ENCODE assay signal across 21 cellular contexts in genomic region chr10:131975796-131976195, GRCh38. TPM values are rescaled to one million over a fixed set of nuclear protein-coding genes. Genes with fewer than 3 reads are reported as not detected.
A peak's percentile ranks its signal among the peaks of the same experiment; 100 is the strongest.
DNase-seq lines count a peak whose midpoint lies in the region; ATAC-seq, FAIRE-seq and TF ChIP-seq lines count a peak whose summit lies in the region.
"Had no signal": no experiment of that assay in that cellular context is flagged by ENCODE, and none has a peak within 500 bp of the region (broad histone marks: within the 10 kb centered on the region; RNA-seq: fewer than 3 reads in every experiment).

No MANE protein-coding gene starts in this region.

- peaks cover 77% of the 10 kb centered on the region for H3K4me1 ChIP-seq in CD4-positive, alpha-beta memory T cell (ENCODE audit: insufficient read depth, low read length)
- peaks cover 44 to 57% (median 52%) of the 10 kb centered on the region in 4 donors for H3K4me1 ChIP-seq in esophagus muscularis mucosa

- no peak for DNase-seq in activated naive CD4-positive, alpha-beta T cell treated with anti-CD3 and anti-CD28 coated beads for 36 hours
- no peak for DNase-seq in activated naive CD4-positive, alpha-beta T cell treated with anti-CD3 and anti-CD28 coated beads, Interleukin-2, amount 50 U/mL, for 72 hours (ENCODE audit: low spot score in 2 of 2)
- no peak for DNase-seq in CD4-positive, alpha-beta memory T cell
- no peak for DNase-seq in activated T-helper 1 cell treated with anti-CD3 and anti-CD28 coated beads, Interleukin-12 subunit alpha, Interleukin-12 subunit beta, Interleukin-2, Interleukin-4 antibody, amounts not matched to agents 30 ng/mL and 10 ng/mL and 1 ng/mL, durations not matched to agents 14 hours and 24 hours and 36 hours (ENCODE audit: low spot score)
- DNase-seq in sciatic nerve (ENCODE audit: low spot score) (peak; percentile 26), esophagus muscularis mucosa (ENCODE audit: extremely low spot score) (no peak), RCC 7860 (ENCODE audit: low spot score) (no peak), C1 segment of cervical spinal cord (lab: John Stamatoyannopoulos, UW) (no peak)
- DNase-seq: ACHN; activated T-cell treated with anti-CD3 and anti-CD28 coated beads, Interleukin-2, amount 50 U/mL, for 4 hours; DMS 273 treated with DMSO at 0.1 percent for 48 hours; kidney glomerular epithelial cell; NCI-H2029; NCI-H226; PC-3; SIG-M5; stimulated activated CD4-positive, alpha-beta T cell treated with anti-CD3 and anti-CD28 coated beads, Interleukin-15, amount 100 ng/mL, for 24 hours had no signal

- peak overlapping the region; percentile 5 for H3K27ac Mint-ChIP-seq in activated naive CD4-positive, alpha-beta T cell treated with anti-CD3 and anti-CD28 coated beads for 36 hours
- peak overlapping the region in 1 of 2 donors; percentile 5 for H3K27ac Mint-ChIP-seq in activated naive CD4-positive, alpha-beta T cell treated with anti-CD3 and anti-CD28 coated beads, Interleukin-2, amount 50 U/mL, for 72 hours
- peak overlapping the region in 6 of 7 donors; percentile 33 to 86 (median 62) for H3K27ac Mint-ChIP-seq in CD4-positive, alpha-beta memory T cell
- peak overlapping the region; percentile 20 for H3K27ac Mint-ChIP-seq in activated T-helper 1 cell treated with anti-CD3 and anti-CD28 coated beads, Interleukin-12 subunit alpha, Interleukin-12 subunit beta, Interleukin-2, Interleukin-4 antibody, amounts not matched to agents 30 ng/mL and 10 ng/mL and 1 ng/mL, durations not matched to agents 14 hours and 24 hours and 36 hours

- no peak for TF ChIP-seq POLR2A in esophagus muscularis mucosa (IDR thresholded peaks at IDR 0.05; ENCODE audit: low read depth)

- no peak for TF ChIP-seq CTCF in esophagus muscularis mucosa (IDR thresholded peaks at IDR 0.05)

- intact Hi-C loops in activated naive CD4-positive, alpha-beta T cell treated with anti-CD3 and anti-CD28 coated beads for 36 hours (cut with micrococcal nuclease), result loop anchor here (2.0 kb wide), 1 partner anchor 71 kb away; no protein-coding TSS in a partner anchor
- intact Hi-C loops in CD4-positive, alpha-beta memory T cell (cut with micrococcal nuclease), result no loop called here
- intact Hi-C loops in activated T-helper 1 cell treated with anti-CD3 and anti-CD28 coated beads, Interleukin-12 subunit alpha, Interleukin-12 subunit beta, Interleukin-2, Interleukin-4 antibody, amounts not matched to agents 30 ng/mL and 10 ng/mL and 1 ng/mL, durations not matched to agents 14 hours and 24 hours and 36 hours (cut with micrococcal nuclease), result no loop called here
- intact Hi-C loops in sciatic nerve (cut with DNase I) (no loop called here), esophagus muscularis mucosa (cut with DNase I) (no loop called here)

- no peak for TF ChIP-seq EP300 in esophagus muscularis mucosa (IDR thresholded peaks at IDR 0.05)

- peaks cover 86% of the 10 kb centered on the region for H3K4me1 Mint-ChIP-seq in activated naive CD4-positive, alpha-beta T cell treated with anti-CD3 and anti-CD28 coated beads for 36 hours (ENCODE audit: low read depth)
- H3K4me1 Mint-ChIP-seq in CD4-positive, alpha-beta memory T cell, result peaks cover 62 to 95% (median 78%) of the 10 kb centered on the region in 4 donors
- peaks cover 89% of the 10 kb centered on the region for H3K4me1 Mint-ChIP-seq in activated T-helper 1 cell treated with anti-CD3 and anti-CD28 coated beads, Interleukin-12 subunit alpha, Interleukin-12 subunit beta, Interleukin-2, Interleukin-4 antibody, amounts not matched to agents 30 ng/mL and 10 ng/mL and 1 ng/mL, durations not matched to agents 14 hours and 24 hours and 36 hours (ENCODE audit: low read depth)

- H3K36me3 Mint-ChIP-seq in activated naive CD4-positive, alpha-beta T cell treated with anti-CD3 and anti-CD28 coated beads for 36 hours (ENCODE audit: low read depth), result peaks cover 18% of the 10 kb centered on the region
- H3K36me3 Mint-ChIP-seq in activated naive CD4-positive, alpha-beta T cell treated with anti-CD3 and anti-CD28 coated beads, Interleukin-2, amount 50 U/mL, for 72 hours, result peaks cover 5 to 77% of the 10 kb centered on the region in 2 donors
- H3K36me3 Mint-ChIP-seq in CD4-positive, alpha-beta memory T cell, result peaks cover 15 to 18% of the 10 kb centered on the region in 2 donors
- H3K36me3 Mint-ChIP-seq in activated T-helper 1 cell treated with anti-CD3 and anti-CD28 coated beads, Interleukin-12 subunit alpha, Interleukin-12 subunit beta, Interleukin-2, Interleukin-4 antibody, amounts not matched to agents 30 ng/mL and 10 ng/mL and 1 ng/mL, durations not matched to agents 14 hours and 24 hours and 36 hours (ENCODE audit: low read depth), result peaks cover 30% of the 10 kb centered on the region

- POLR2A ChIA-PET in CD4-positive, alpha-beta memory T cell (lab: Charles Lee; ENCODE audit: partially characterized antibody), result interaction anchor here (1.6 kb wide), 1 partner anchor 75 kb away, joined by 3 read pairs; the partner anchor contains the start of gene PPP2R2D

- FAIRE-seq in RCC 7860 (lab: Jason Lieb, UNC), result no peak

- H3K27me3 ChIP-seq in CD4-positive, alpha-beta memory T cell (ENCODE audit: insufficient read depth, low read length), result no peaks in the 10 kb centered on the region
- H3K27me3 ChIP-seq in esophagus muscularis mucosa, result no peaks in the 10 kb centered on the region
- H3K27me3 ChIP-seq: adrenal gland, breast epithelium had no signal

- H3K4me3 Mint-ChIP-seq in activated naive CD4-positive, alpha-beta T cell treated with anti-CD3 and anti-CD28 coated beads for 36 hours, result no peak overlapping the region
- H3K4me3 Mint-ChIP-seq in CD4-positive, alpha-beta memory T cell, result peak overlapping the region in 3 of 8 donors; percentile 20 to 55 (median 43)
- H3K4me3 Mint-ChIP-seq in activated T-helper 1 cell treated with anti-CD3 and anti-CD28 coated beads, Interleukin-12 subunit alpha, Interleukin-12 subunit beta, Interleukin-2, Interleukin-4 antibody, amounts not matched to agents 30 ng/mL and 10 ng/mL and 1 ng/mL, durations not matched to agents 14 hours and 24 hours and 36 hours, result no peak overlapping the region
- H3K4me3 Mint-ChIP-seq: activated T-cell treated with anti-CD3 and anti-CD28 coated beads, Interleukin-2, amount 50 U/mL, for 4 hours had no signal

- H3K27me3 Mint-ChIP-seq in activated naive CD4-positive, alpha-beta T cell treated with anti-CD3 and anti-CD28 coated beads for 36 hours (ENCODE audit: low read depth), result no peaks in the 10 kb centered on the region
- no peaks in the 10 kb centered on the region for H3K27me3 Mint-ChIP-seq in CD4-positive, alpha-beta memory T cell
- H3K27me3 Mint-ChIP-seq in activated T-helper 1 cell treated with anti-CD3 and anti-CD28 coated beads, Interleukin-12 subunit alpha, Interleukin-12 subunit beta, Interleukin-2, Interleukin-4 antibody, amounts not matched to agents 30 ng/mL and 10 ng/mL and 1 ng/mL, durations not matched to agents 14 hours and 24 hours and 36 hours (ENCODE audit: insufficient read depth), result no peaks in the 10 kb centered on the region

- ATAC-seq in activated naive CD4-positive, alpha-beta T cell treated with anti-CD3 and anti-CD28 coated beads, Interleukin-2, amount 50 U/mL, for 72 hours, result no peak
- no peak for ATAC-seq in sciatic nerve
- ATAC-seq: activated T-cell treated with anti-CD3 and anti-CD28 coated beads, Interleukin-2, amount 50 U/mL, for 4 hours; PC-3 had no signal

- H3K9me3 Mint-ChIP-seq in activated naive CD4-positive, alpha-beta T cell treated with anti-CD3 and anti-CD28 coated beads for 36 hours, result no peaks in the 10 kb centered on the region
- H3K9me3 Mint-ChIP-seq in activated naive CD4-positive, alpha-beta T cell treated with anti-CD3 and anti-CD28 coated beads, Interleukin-2, amount 50 U/mL, for 72 hours, result no peaks in the 10 kb centered on the region
- H3K9me3 Mint-ChIP-seq in CD4-positive, alpha-beta memory T cell, result no peaks in the 10 kb centered on the region
- H3K9me3 Mint-ChIP-seq in activated T-helper 1 cell treated with anti-CD3 and anti-CD28 coated beads, Interleukin-12 subunit alpha, Interleukin-12 subunit beta, Interleukin-2, Interleukin-4 antibody, amounts not matched to agents 30 ng/mL and 10 ng/mL and 1 ng/mL, durations not matched to agents 14 hours and 24 hours and 36 hours, result no peaks in the 10 kb centered on the region
- H3K9me3 Mint-ChIP-seq: activated T-cell treated with anti-CD3 and anti-CD28 coated beads, Interleukin-2, amount 50 U/mL, for 4 hours had no signal

- no peak overlapping the region for H3K27ac ChIP-seq in CD4-positive, alpha-beta memory T cell (ENCODE audit: low read depth, low read length)
- H3K27ac ChIP-seq in esophagus muscularis mucosa (replicated peaks in 1 of 4), result no peak overlapping the region
- H3K27ac ChIP-seq: adrenal gland, breast epithelium, C4-2B, coronary artery had no signal

- H3K9me3 ChIP-seq in CD4-positive, alpha-beta memory T cell (ENCODE audit: control insufficient read depth in 1 of 2, low read length in 2 of 2), result no peaks in the 10 kb centered on the region
- H3K9me3 ChIP-seq in esophagus muscularis mucosa, result no peaks in the 10 kb centered on the region
- H3K9me3 ChIP-seq: adrenal gland, breast epithelium had no signal

- H3K36me3 ChIP-seq in CD4-positive, alpha-beta memory T cell (ENCODE audit: insufficient read depth, low read length), result peaks cover 4% of the 10 kb centered on the region
- H3K36me3 ChIP-seq in esophagus muscularis mucosa, result peaks cover 3 to 27% (median 16%) of the 10 kb centered on the region in 4 donors
- H3K36me3 ChIP-seq: adrenal gland had no signal

- CTCF ChIA-PET in activated naive CD4-positive, alpha-beta T cell treated with anti-CD3 and anti-CD28 coated beads for 36 hours (lab: Charles Lee), result interaction anchor here (0.5 to 1.7 kb wide), 4 partner anchors 22 to 216 kb away, joined by 5 to 9 read pairs (median 6); no protein-coding TSS in a partner anchor
- CTCF ChIA-PET in CD4-positive, alpha-beta memory T cell (lab: Charles Lee; ENCODE audit: partially characterized antibody), result interaction anchor here (1.3 kb wide), 1 partner anchor 90 kb away, joined by 4 read pairs; no protein-coding TSS in a partner anchor

- no peak overlapping the region for H3K4me3 ChIP-seq in CD4-positive, alpha-beta memory T cell (ENCODE audit: low read length in 2 of 2)
- no peak overlapping the region for H3K4me3 ChIP-seq in esophagus muscularis mucosa
- H3K4me3 ChIP-seq: adrenal gland, breast epithelium, coronary artery had no signal

- WGBS in esophagus muscularis mucosa, result 96% methylated on average over 10 of the region's 10 CpGs

RNA-seq across cellular contexts. Expression of gene BNIP3, which starts 5.9 kb away (rescaled TPM):
- 10 to 100 TPM; 55.5 to 55.9 TPM for total RNA-seq in activated naive CD4-positive, alpha-beta T cell treated with anti-CD3 and anti-CD28 coated beads for 36 hours
- total RNA-seq in activated naive CD4-positive, alpha-beta T cell treated with anti-CD3 and anti-CD28 coated beads, Interleukin-2, amount 50 U/mL, for 72 hours, result 100 to 1,000 TPM in 1 of 2 donors, 10 to 100 TPM in 1; 21.4 to 182 TPM
- total RNA-seq in CD4-positive, alpha-beta memory T cell, result 10 to 100 TPM; 29.8 to 31.7 TPM
- 10 to 100 TPM; 33.6 to 37.0 TPM for polyA plus RNA-seq in CD4-positive, alpha-beta memory T cell
- 43.0 and 48.9 TPM in 2 replicates for total RNA-seq in activated T-helper 1 cell treated with anti-CD3 and anti-CD28 coated beads, Interleukin-12 subunit alpha, Interleukin-12 subunit beta, Interleukin-2, Interleukin-4 antibody, amounts not matched to agents 30 ng/mL and 10 ng/mL and 1 ng/mL, durations not matched to agents 14 hours and 24 hours and 36 hours
- 37.9 TPM for total RNA-seq in sciatic nerve
- total RNA-seq in esophagus muscularis mucosa, result 10 to 100 TPM; 51.4 to 68.9 (median 62.6) TPM
